15 cellular contexts compared by ENCODE assay signal in genomic region chr1:8039065-8039464, GRCh38. TPM values are rescaled to one million over a fixed set of nuclear protein-coding genes. Genes with fewer than 3 reads are reported as not detected.
A peak's percentile ranks its signal among the peaks of the same experiment; 100 is the strongest.
DNase-seq lines count a peak whose midpoint lies in the region; ATAC-seq, FAIRE-seq and TF ChIP-seq lines count a peak whose summit lies in the region.
"Had no signal": no experiment of that assay in that cellular context is flagged by ENCODE, and none has a peak within 500 bp of the region (broad histone marks: within the 10 kb centered on the region; RNA-seq: fewer than 3 reads in every experiment).

No MANE protein-coding gene starts in this region.

- intact Hi-C loops in Panc1 (cut with micrococcal nuclease; ENCODE audit: unreplicated experiment) = no loop called here

- DNase-seq in Panc1 (ENCODE audit: low read depth, low spot score) (no peak), left lobe of liver (ENCODE audit: low spot score) (no peak), SHP77 treated with DMSO at 0.1 percent for 48 hours (lab: John Stamatoyannopoulos, UW) (no peak), BE2C (no peak)
- DNase-seq: Caco-2; CD4-positive, CD25-positive, alpha-beta regulatory T cell; CD8-positive, alpha-beta memory T cell; GDM1; H9 had no signal

- CTCF ChIA-PET in Panc1 (lab: Charles Lee) = no interaction called here

- BruUV-seq in Panc1 (replicated peaks; lab: Mats Ljungman, UMichigan) = no TSS peak

- peaks cover 33% of the 10 kb centered on the region; the same call in 1 of the 2 replicates for H3K9me3 ChIP-seq in Panc1 (ENCODE audit: control insufficient read depth, insufficient read depth, low read depth, low read length)
- no peaks in the 10 kb centered on the region for H3K9me3 ChIP-seq in BE2C
- H3K9me3 ChIP-seq: Caco-2 had no signal

- H3K4me1 ChIP-seq in Panc1 (ENCODE audit: control insufficient read depth, insufficient read depth, low read length) (peaks cover 17% of the 10 kb centered on the region), BE2C (no peaks in the 10 kb centered on the region)
- H3K4me1 ChIP-seq: BLaER1 treated with 17β-estradiol and CSF1 and Interleukin-3, amounts not matched to agents 10 nM and 100 nM; Caco-2 had no signal

- in situ Hi-C loops in Panc1 (cut with HindIII; ENCODE audit: low pct_unique_long_range_greater_than_20kb, low sequenced_read_pairs) = loop anchor here (5.0 kb wide), 1 partner anchor 58 kb away; no protein-coding TSS in a partner anchor

- H3K36me3 ChIP-seq in Panc1 (ENCODE audit: control insufficient read depth, insufficient read depth, low read length) = no peaks in the 10 kb centered on the region
- H3K36me3 ChIP-seq in BE2C = no peaks in the 10 kb centered on the region
- H3K36me3 ChIP-seq: BLaER1 treated with 17β-estradiol and CSF1 and Interleukin-3, amounts not matched to agents 10 nM and 100 nM had no signal

- peak; percentile 11 for FAIRE-seq in G401.6 (lab: Jason Lieb, UNC)
- FAIRE-seq: D721Med, H1, K562 had no signal

- POLR2A ChIA-PET in Panc1 (lab: Charles Lee) = no interaction called here

- TF ChIP-seq CTCF in Panc1 (IDR thresholded peaks at IDR 0.05) (no peak), BE2C (IDR thresholded peaks at IDR 0.05; ENCODE audit: low read depth, low read length) (no peak)

- no peaks in the 10 kb centered on the region for H3K27me3 ChIP-seq in Panc1 (ENCODE audit: control insufficient read depth, insufficient read depth, low read length)
- H3K27me3 ChIP-seq in BE2C = no peaks in the 10 kb centered on the region
- H3K27me3 ChIP-seq: BLaER1 treated with 17β-estradiol and CSF1 and Interleukin-3, amounts not matched to agents 10 nM and 100 nM had no signal

- ATAC-seq in Panc1 = no peak
- ATAC-seq in left lobe of liver = peak; percentile 60
- ATAC-seq in HG03469 (IDR thresholded peaks at IDR 0.05; ENCODE audit: unreplicated experiment) = no peak
- ATAC-seq: K562 had no signal

- H3K27ac ChIP-seq in Panc1 (ENCODE audit: low read length) = peak overlapping the region; percentile 92
- H3K27ac ChIP-seq: BLaER1 treated with 17β-estradiol and CSF1 and Interleukin-3, amounts not matched to agents 10 nM and 100 nM had no signal

- no peak overlapping the region for H3K4me3 ChIP-seq in Panc1 (ENCODE audit: low read depth in 2 of 2, low read length in 2 of 2)
- H3K4me3 ChIP-seq in BE2C (ENCODE audit: low read depth, low read length) = no peak overlapping the region
- H3K4me3 ChIP-seq: BLaER1 treated with 17β-estradiol and CSF1 and Interleukin-3, amounts not matched to agents 10 nM and 100 nM; K562 had no signal

RNA-seq across cellular contexts. Expression of gene ERRFI1, which starts 13.0 kb away (rescaled TPM):
- total RNA-seq in Panc1 (2021; ENCODE audit: unreplicated experiment) (299 TPM), left lobe of liver (316 TPM)
- polyA plus RNA-seq in Panc1 (2012; ENCODE audit: insufficient read length) = 276 TPM
- polyA plus RNA-seq in BE2C (2012; ENCODE audit: insufficient read depth, insufficient read length, low read depth) = 9.3 TPM
